Comparison of ENCODE assay signal across 22 cellular contexts in the genomic region with DNA sequence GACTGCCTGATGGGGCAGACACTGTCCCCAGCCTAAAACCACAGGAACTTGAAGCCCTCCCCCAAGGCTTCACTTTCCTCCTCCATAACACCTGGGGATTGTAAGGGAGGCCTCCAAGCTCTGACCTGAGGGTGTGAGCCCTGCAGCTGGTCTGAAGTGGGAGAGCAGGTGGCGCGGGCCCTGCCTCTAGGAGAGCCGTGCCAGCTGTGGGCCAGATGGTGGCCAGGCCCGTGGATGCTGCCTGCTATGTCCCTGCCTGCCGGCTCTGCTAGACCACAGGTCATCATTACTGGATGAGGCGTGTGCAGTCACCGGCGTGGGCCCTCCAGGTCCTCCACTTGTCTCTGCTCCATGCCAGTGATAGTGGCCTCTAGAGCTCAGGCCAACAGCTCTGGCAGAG. TPM values are rescaled to one million over a fixed set of nuclear protein-coding genes. Genes with fewer than 3 reads are reported as not detected.
DNase-seq lines count a peak whose midpoint lies in the region; ATAC-seq, FAIRE-seq and TF ChIP-seq lines count a peak whose summit lies in the region.
"Had no signal": no experiment of that assay in that cellular context is flagged by ENCODE, and none has a peak within 500 bp of the region (broad histone marks: within the 10 kb centered on the region; RNA-seq: fewer than 3 reads in every experiment).

No MANE protein-coding gene starts in this region.

- DNase-seq in right cardiac atrium (peak in 2 of 3 donors; percentile 52 to 59), heart left ventricle (no peak), NCI-H524 treated with DMSO at 0.1 percent for 48 hours (lab: John Stamatoyannopoulos, UW) (peak; percentile 87), H1 (ENCODE audit: low read depth in 1 of 2, low spot score in 2 of 2) (no peak), NCI-H187 (lab: John Stamatoyannopoulos, UW) (no peak), globus pallidus (ENCODE audit: low spot score) (no peak), posterior vena cava (ENCODE audit: low spot score) (no peak), cerebellar nuclear complex (lab: John Stamatoyannopoulos, UW) (no peak)
- DNase-seq: activated naive CD4-positive, alpha-beta T cell treated with anti-CD3 and anti-CD28 coated beads, Interleukin-2, amount 50 U/mL, for 16 hours; activated T-cell treated with anti-CD3 and anti-CD28 coated beads, Interleukin-2, amount 50 U/mL, for 4 hours; CD4-positive, alpha-beta T cell; effector memory CD8-positive, alpha-beta T cell; esophagus squamous epithelium; left ventricle myocardium superior; MG63; PC-3; T1000 had no signal

- H2BK12ac ChIP-seq in H1 (ENCODE audit: low read depth, low read length) = 0 out of 2 replicates have a peak overlapping the region, but pooled peaks have one; percentile 33

- H3K23ac ChIP-seq in H1 (ENCODE audit: insufficient read length) = no peak overlapping the region

- TF ChIP-seq POLR2A in heart left ventricle (IDR thresholded peaks at IDR 0.05) (no peak), H1 (IDR thresholded peaks at IDR 0.05; ENCODE audit: control extremely low read depth in 1 of 2, low read depth in 2 of 2, low read length in 2 of 2) (no peak)

- TF ChIP-seq RAD21 in H1 (IDR thresholded peaks at IDR 0.05 in 1 of 2, conservative IDR thresholded peaks at IDR 0.05 in 1 of 2; ENCODE audit: low read depth in 2 of 2, low read length in 2 of 2) = no peak

- H3K23me2 ChIP-seq in H1 (ENCODE audit: low read depth, low read length) = peaks cover 8% of the 10 kb centered on the region; the same call in 1 of the 2 replicates

- POLR2A ChIA-PET in H1 (lab: Charles Lee; ENCODE audit: partially characterized antibody) = no interaction called here

- H4K20me1 ChIP-seq in H1 (replicated peaks in 1 of 2; ENCODE audit: control insufficient read depth in 1 of 2, insufficient read depth in 2 of 2, low read length in 2 of 2) = peaks cover 0 to 3% of the 10 kb centered on the region in 2 experiments

- H3K79me2 ChIP-seq in H1 (ENCODE audit: control insufficient read depth in 1 of 2, insufficient read depth in 2 of 2, low read length in 2 of 2) = peaks cover 0 to 3% of the 10 kb centered on the region in 2 experiments; a peak in 3 of 4 replicates

- CTCF ChIA-PET in H1 (lab: Charles Lee; ENCODE audit: partially characterized antibody) = interaction anchor here (1.0 to 1.2 kb wide), 4 partner anchors 8 to 164 kb away, joined by 3 read pairs; no protein-coding TSS in a partner anchor

- FAIRE-seq in H1 (lab: Jason Lieb, UNC) = no peak

- no peak overlapping the region for H2AFZ ChIP-seq in H1 (ENCODE audit: low read length)

- H4K91ac ChIP-seq in H1 (replicated peaks; ENCODE audit: insufficient read length, low read length) = no peak overlapping the region

- no peak overlapping the region for H3K4me2 ChIP-seq in H1 (ENCODE audit: insufficient read depth in 1 of 2, low read depth in 2 of 2, low read length in 2 of 2)

- H2BK120ac ChIP-seq in H1 (replicated peaks; ENCODE audit: low read depth, low read length) = no peak overlapping the region

- no peak overlapping the region for H4K5ac ChIP-seq in H1 (ENCODE audit: insufficient read length, low read depth, low read length)

- no peak for TF ChIP-seq EP300 in H1 (IDR thresholded peaks at IDR 0.05; ENCODE audit: borderline replicate concordance in 1 of 2, low read depth in 2 of 2, low read length in 2 of 2)

- H2BK20ac ChIP-seq in H1 (ENCODE audit: low read length) = no peak overlapping the region

- no peak overlapping the region for H3K18ac ChIP-seq in H1 (ENCODE audit: extremely low read depth, low read length)

- TF ChIP-seq CTCF in heart left ventricle (IDR thresholded peaks at IDR 0.05) = no peak
- TF ChIP-seq CTCF in H1 (IDR thresholded peaks at IDR 0.05; ENCODE audit: control extremely low read depth in 1 of 3, insufficient read depth in 1 of 3, low read depth in 1 of 3, low read length in 3 of 3) = no peak

- H3K9me3 ChIP-seq in right cardiac atrium (ENCODE audit: control insufficient read depth, low read length) (no peaks in the 10 kb centered on the region), heart left ventricle (no peaks in the 10 kb centered on the region), H1 (ENCODE audit: insufficient read depth in 2 of 2, low read depth in 1 of 2, low read length in 1 of 2) (no peaks in the 10 kb centered on the region)
- H3K9me3 ChIP-seq: ascending aorta, esophagus squamous epithelium, MG63, neutrophil, right atrium auricular region had no signal

- no peak overlapping the region for H3K14ac ChIP-seq in H1 (ENCODE audit: insufficient read length)

- H3K27ac ChIP-seq in right cardiac atrium (ENCODE audit: low read length) (no peak overlapping the region), heart left ventricle (no peak overlapping the region), H1 (ENCODE audit: low read depth, low read length) (no peak overlapping the region)
- H3K27ac ChIP-seq: ascending aorta, esophagus squamous epithelium, HL-60, neutrophil, right atrium auricular region had no signal

- H3K4me1 ChIP-seq in right cardiac atrium (ENCODE audit: control insufficient read depth, insufficient read depth, low read length) (no peaks in the 10 kb centered on the region), heart left ventricle (peaks cover 0 to 28% (median 4%) of the 10 kb centered on the region in 12 donors), H1 (replicated peaks in 1 of 4; ENCODE audit: control insufficient read depth in 3 of 4, insufficient read depth in 4 of 4, low read length in 3 of 4) (peaks cover 4 to 9% (median 4%) of the 10 kb centered on the region in 4 experiments; a peak in 5 of 7 replicates)

- H4K8ac ChIP-seq in H1 (ENCODE audit: extremely low read depth, insufficient read depth, low read length) = peak overlapping the region; percentile 59; the same call in 1 of the 2 replicates

- H2BK15ac ChIP-seq in H1 (ENCODE audit: low read length) = peak overlapping the region; percentile 46; the same call in 1 of the 2 replicates

- 84% methylated on average over 8 of the region's 8 CpGs for WGBS in right cardiac atrium
- WGBS in heart left ventricle, 4 donors = 78 to 88% (median 84%) methylated on average over 4 to 8 of the region's 8 CpGs
- 85% methylated on average over 6 of the region's 8 CpGs; no CpG with 5 or more reads in 1 of the 2 experiments for WGBS in H1 (ENCODE audit: extremely low coverage in 1 of 2, insufficient coverage in 1 of 2, insufficient read length in 1 of 2, insufficient replicate concordance in 2 of 2, low coverage in 1 of 2, low lambda C conversion rate in 2 of 2, missing lambda C conversion rate in 1 of 2), 2 experiments

- no peak overlapping the region for H3K9ac ChIP-seq in H1 (replicated peaks in 1 of 4; ENCODE audit: extremely low read depth in 1 of 4, low read depth in 3 of 4, low read length in 3 of 4)

- no peak overlapping the region for H2BK5ac ChIP-seq in H1 (ENCODE audit: low read depth, low read length)

- no peaks in the 10 kb centered on the region for H3K27me3 ChIP-seq in right cardiac atrium (ENCODE audit: control insufficient read depth, insufficient read depth)
- no peaks in the 10 kb centered on the region for H3K27me3 ChIP-seq in heart left ventricle
- H3K27me3 ChIP-seq in H1 (replicated peaks in 1 of 4; ENCODE audit: control insufficient read depth in 3 of 4, extremely low read depth in 1 of 4, insufficient read depth in 3 of 4, low read length in 3 of 4) = peaks cover 0 to 11% (median 5%) of the 10 kb centered on the region in 4 experiments; a peak in 4 of 7 replicates
- H3K27me3 ChIP-seq: ascending aorta, MG63, right atrium auricular region had no signal

- H3K79me1 ChIP-seq in H1 (ENCODE audit: low read depth, low read length) = peaks cover 6% of the 10 kb centered on the region

- intact Hi-C loops in right cardiac atrium (cut with DNase I) (no loop called here), heart left ventricle (cut with DNase I) (no loop called here), posterior vena cava (cut with DNase I) (no loop called here)

- ATAC-seq in right cardiac atrium (no peak), heart left ventricle (no peak)
- ATAC-seq: activated T-cell treated with anti-CD3 and anti-CD28 coated beads, Interleukin-2, amount 50 U/mL, for 4 hours; effector memory CD8-positive, alpha-beta T cell; left ventricle myocardium superior; PC-3 had no signal

- H3K4me3 ChIP-seq in right cardiac atrium (ENCODE audit: low read length) (no peak overlapping the region), heart left ventricle (no peak overlapping the region), H1 (ENCODE audit: extremely low read depth in 1 of 4, insufficient read depth in 2 of 4, low read depth in 3 of 4, low read length in 4 of 4) (no peak overlapping the region)
- H3K4me3 ChIP-seq: ascending aorta, esophagus squamous epithelium, MG63, right atrium auricular region had no signal

- no peak overlapping the region for H2AK5ac ChIP-seq in H1 (ENCODE audit: low read depth, low read length)

- H3K36me3 ChIP-seq in heart left ventricle = no peaks in the 10 kb centered on the region
- H3K36me3 ChIP-seq in H1 (ENCODE audit: control insufficient read depth in 2 of 4, insufficient read depth in 4 of 4, low read length in 3 of 4) = no peaks in the 10 kb centered on the region
- H3K36me3 ChIP-seq: ascending aorta, esophagus squamous epithelium, MG63, neutrophil, right atrium auricular region had no signal

- H3K4ac ChIP-seq in H1 (replicated peaks; ENCODE audit: insufficient read length, low read depth, low read length) = no peak overlapping the region

- no peak overlapping the region for H3K56ac ChIP-seq in H1 (replicated peaks; ENCODE audit: insufficient read length, low read depth, low read length)

RNA-seq across cellular contexts. Expression of gene KLHL26, which starts 3.5 kb away (rescaled TPM):
- total RNA-seq in right cardiac atrium = 10 to 100 TPM in 1 of 4 donors, 1 to 10 TPM in 3; 8.9 to 14.4 (median 9.3) TPM
- 5.1 TPM for polyA plus RNA-seq in right cardiac atrium
- 10 to 100 TPM in 1 of 9 donors, 1 to 10 TPM in 8; 4.6 to 11.4 (median 6.8) TPM for total RNA-seq in heart left ventricle
- 1 to 10 TPM; 2.8 to 4.9 TPM for polyA plus RNA-seq in heart left ventricle
- total RNA-seq in H1 (2021; fragmentation: NEBNext Ultra II Directional; extraction: Animal tissue kit (Norgen Biotek cat#: 25700)) = 8.8 and 9.0 TPM in 2 replicates
- 2.2 and 6.7 TPM in 2 replicates for polyA plus RNA-seq in H1 (2011; rRNA removed)
- 5.5 TPM for polyA plus RNA-seq in H1 (2011; cell fraction: cytosol; rRNA removed)
- polyA plus RNA-seq in H1 (2011; cell fraction: nucleus; rRNA removed) = 6.8 TPM
- polyA plus RNA-seq in H1 (2012, experiment 1 of 2) = 4.9 to 9.1 TPM (median 6.0 TPM) in 4 replicates
- 5.2 TPM for polyA plus RNA-seq in H1 (2012, experiment 2 of 2)
- 4.2 TPM for polyA plus RNA-seq in H1 (2013, experiment 1 of 2)
- polyA plus RNA-seq in H1 (2013, experiment 2 of 2) = 4.0 TPM
- 6.3 and 8.8 TPM in 2 replicates for polyA minus RNA-seq in H1 (2011; rRNA and poly(A)+ RNA removed)
- polyA minus RNA-seq in H1 (2011; cell fraction: cytosol; rRNA and poly(A)+ RNA removed) = 11.4 TPM
- polyA minus RNA-seq in H1 (2011; cell fraction: nucleus; rRNA and poly(A)+ RNA removed) = 3.9 TPM
- total RNA-seq in posterior vena cava = 10 to 100 TPM; 14.5 to 17.6 TPM

RNA-seq across cellular contexts. Expression of gene TMEM59L, which starts 20.7 kb away (rescaled TPM):
- total RNA-seq in right cardiac atrium (1 to 10 TPM; 2.2 to 5.9 (median 4.0) TPM), heart left ventricle (1 to 10 TPM in 5 of 9 donors, under 1 TPM in 4; 0.50 to 4.6 (median 1.1) TPM), posterior vena cava (10 to 100 TPM in 1 of 2 donors, 1 to 10 TPM in 1; 2.8 to 14.5 TPM)
- polyA plus RNA-seq in right cardiac atrium (4.8 TPM), heart left ventricle (1 to 10 TPM; 1.5 to 5.1 TPM), H1 (2011; rRNA removed) (4.0 and 10.4 TPM in 2 replicates)
- 8.6 and 12.2 TPM in 2 replicates for total RNA-seq in H1 (2021; fragmentation: NEBNext Ultra II Directional; extraction: Animal tissue kit (Norgen Biotek cat#: 25700))
- 6.1 TPM for polyA plus RNA-seq in H1 (2011; cell fraction: cytosol; rRNA removed)
- 34.5 TPM for polyA plus RNA-seq in H1 (2011; cell fraction: nucleus; rRNA removed)
- 5.8 to 11.5 TPM (median 11.1 TPM) in 4 replicates for polyA plus RNA-seq in H1 (2012, experiment 1 of 2)
- polyA plus RNA-seq in H1 (2012, experiment 2 of 2) = 10.7 TPM
- 37.3 TPM for polyA plus RNA-seq in H1 (2013, experiment 1 of 2)
- polyA plus RNA-seq in H1 (2013, experiment 2 of 2) = 37.3 TPM
- 0.56 and 0.82 TPM in 2 replicates for polyA minus RNA-seq in H1 (2011; rRNA and poly(A)+ RNA removed)
- polyA minus RNA-seq in H1 (2011; cell fraction: cytosol; rRNA and poly(A)+ RNA removed) = 9.2 TPM
- 5.0 TPM for polyA minus RNA-seq in H1 (2011; cell fraction: nucleus; rRNA and poly(A)+ RNA removed)
- total RNA-seq: activated T-cell treated with anti-CD3 and anti-CD28 coated beads, Interleukin-2, amount 50 U/mL, for 4 hours; ascending aorta; mononuclear cell had no signal

RNA-seq across cellular contexts. Expression of gene CRLF1, which starts 26.7 kb away (rescaled TPM):
- total RNA-seq in right cardiac atrium = 10 to 100 TPM in 3 of 4 donors, 1 to 10 TPM in 1; 7.2 to 64.0 (median 38.8) TPM
- 79.6 TPM for polyA plus RNA-seq in right cardiac atrium
- total RNA-seq in heart left ventricle = 10 to 100 TPM in 4 of 9 donors, 1 to 10 TPM in 5; 2.8 to 60.5 (median 9.9) TPM
- polyA plus RNA-seq in heart left ventricle = 10 to 100 TPM; 50.2 to 64.0 TPM
- total RNA-seq in H1 (2021; fragmentation: NEBNext Ultra II Directional; extraction: Animal tissue kit (Norgen Biotek cat#: 25700)) = 9.5 and 10.3 TPM in 2 replicates
- 7.2 and 19.2 TPM in 2 replicates for polyA plus RNA-seq in H1 (2011; rRNA removed)
- polyA plus RNA-seq in H1 (2011; cell fraction: cytosol; rRNA removed) = 10.3 TPM
- 15.8 TPM for polyA plus RNA-seq in H1 (2011; cell fraction: nucleus; rRNA removed)
- polyA plus RNA-seq in H1 (2012, experiment 1 of 2) = 5.8 to 11.1 TPM (median 9.9 TPM) in 4 replicates
- 10.1 TPM for polyA plus RNA-seq in H1 (2012, experiment 2 of 2)
- polyA plus RNA-seq in H1 (2013, experiment 1 of 2) = 46.8 TPM
- 48.9 TPM for polyA plus RNA-seq in H1 (2013, experiment 2 of 2)
- polyA minus RNA-seq in H1 (2011; rRNA and poly(A)+ RNA removed) = 0.68 and 2.1 TPM in 2 replicates
- polyA minus RNA-seq in H1 (2011; cell fraction: cytosol; rRNA and poly(A)+ RNA removed) = 7.1 TPM
- polyA minus RNA-seq in H1 (2011; cell fraction: nucleus; rRNA and poly(A)+ RNA removed) = 2.5 TPM
- 100 to 1,000 TPM; 154 to 436 TPM for total RNA-seq in posterior vena cava
- total RNA-seq: CD4-positive, alpha-beta T cell had no signal

RNA-seq across cellular contexts. Expression of gene REX1BD, which starts 44.7 kb away (rescaled TPM):
- total RNA-seq in right cardiac atrium = 10 to 100 TPM; 71.0 to 90.7 (median 77.1) TPM
- 99.9 TPM for polyA plus RNA-seq in right cardiac atrium
- total RNA-seq in heart left ventricle = 100 to 1,000 TPM in 2 of 9 donors, 10 to 100 TPM in 7; 42.9 to 205 (median 68.2) TPM
- 100 to 1,000 TPM in 1 of 2 donors, 10 to 100 TPM in 1; 46.8 to 101 TPM for polyA plus RNA-seq in heart left ventricle
- 56.8 and 63.1 TPM in 2 replicates for total RNA-seq in H1 (2021; fragmentation: NEBNext Ultra II Directional; extraction: Animal tissue kit (Norgen Biotek cat#: 25700))
- polyA plus RNA-seq in H1 (2011; rRNA removed) = 62.7 and 132 TPM in 2 replicates
- polyA plus RNA-seq in H1 (2011; cell fraction: cytosol; rRNA removed) = 95.5 TPM
- 203 TPM for polyA plus RNA-seq in H1 (2011; cell fraction: nucleus; rRNA removed)
- polyA plus RNA-seq in H1 (2012, experiment 1 of 2) = 24.8 to 73.2 TPM (median 62.2 TPM) in 4 replicates
- 46.1 TPM for polyA plus RNA-seq in H1 (2012, experiment 2 of 2)
- polyA plus RNA-seq in H1 (2013, experiment 1 of 2) = 101 TPM
- polyA plus RNA-seq in H1 (2013, experiment 2 of 2) = 91.7 TPM
- polyA minus RNA-seq in H1 (2011; rRNA and poly(A)+ RNA removed) = 2.7 and 3.3 TPM in 2 replicates
- polyA minus RNA-seq in H1 (2011; cell fraction: cytosol; rRNA and poly(A)+ RNA removed) = 32.8 TPM
- polyA minus RNA-seq in H1 (2011; cell fraction: nucleus; rRNA and poly(A)+ RNA removed) = 20.1 TPM
- 10 to 100 TPM; 38.0 to 48.1 TPM for total RNA-seq in posterior vena cava

RNA-seq across cellular contexts. Expression of gene CRTC1, which starts 50.2 kb away (rescaled TPM):
- total RNA-seq in right cardiac atrium (10 to 100 TPM in 3 of 4 donors, 1 to 10 TPM in 1; 9.2 to 15.1 (median 13.6) TPM), heart left ventricle (10 to 100 TPM in 2 of 9 donors, 1 to 10 TPM in 7; 3.8 to 10.2 (median 8.2) TPM), posterior vena cava (10 to 100 TPM in 1 of 2 donors, 1 to 10 TPM in 1; 9.3 to 15.7 TPM)
- polyA plus RNA-seq in right cardiac atrium (9.5 TPM), heart left ventricle (1 to 10 TPM; 4.4 to 6.4 TPM), H1 (2011; rRNA removed) (2.9 and 6.5 TPM in 2 replicates)
- 8.5 TPM in 2 replicates for total RNA-seq in H1 (2021; fragmentation: NEBNext Ultra II Directional; extraction: Animal tissue kit (Norgen Biotek cat#: 25700))
- 2.7 TPM for polyA plus RNA-seq in H1 (2011; cell fraction: cytosol; rRNA removed)
- 18.3 TPM for polyA plus RNA-seq in H1 (2011; cell fraction: nucleus; rRNA removed)
- polyA plus RNA-seq in H1 (2012, experiment 1 of 2) = 4.4 to 9.8 TPM (median 8.1 TPM) in 4 replicates
- polyA plus RNA-seq in H1 (2012, experiment 2 of 2) = 4.9 TPM
- 8.8 TPM for polyA plus RNA-seq in H1 (2013, experiment 1 of 2)
- 7.7 TPM for polyA plus RNA-seq in H1 (2013, experiment 2 of 2)
- 0.71 and 1.8 TPM in 2 replicates for polyA minus RNA-seq in H1 (2011; rRNA and poly(A)+ RNA removed)
- 4.7 TPM for polyA minus RNA-seq in H1 (2011; cell fraction: cytosol; rRNA and poly(A)+ RNA removed)
- 6.3 TPM for polyA minus RNA-seq in H1 (2011; cell fraction: nucleus; rRNA and poly(A)+ RNA removed)

Comparison
In these comparisons a context has a peak if more than half of its experiments do, and no peak if none do; other contexts are left out.
1. DNase-seq: peak in right cardiac atrium (2 of 3) and NCI-H524 treated with DMSO at 0.1 percent for 48 hours (single experiment); none in heart left ventricle (0 of 5), H1 (0 of 2), NCI-H187 (0 of 2), globus pallidus (single experiment), posterior vena cava (single experiment) and cerebellar nuclear complex (0 of 2).